Comparison of ENCODE assay signal across 8 cellular contexts in genomic region chr3:18988619-18989229, GRCh38.
DNase-seq lines count a peak whose midpoint lies in the region; ATAC-seq and TF ChIP-seq lines count a peak whose summit lies in the region.

No MANE protein-coding gene starts in this region.

- CTCF ChIA-PET in activated naive CD4-positive, alpha-beta T cell treated with anti-CD3 and anti-CD28 coated beads for 36 hours (lab: Charles Lee) = interaction anchor here (0.5 to 2.4 kb wide), 33 partner anchors 11 to 1147 kb away, joined by 3 to 29 read pairs (median 4); no protein-coding TSS in a partner anchor

- H3K4me1 Mint-ChIP-seq in activated naive CD4-positive, alpha-beta T cell treated with anti-CD3 and anti-CD28 coated beads for 36 hours (ENCODE audit: low read depth) = peaks cover 20% of the 10 kb centered on the region

- H3K36me3 Mint-ChIP-seq in activated naive CD4-positive, alpha-beta T cell treated with anti-CD3 and anti-CD28 coated beads for 36 hours (ENCODE audit: low read depth) = no peaks in the 10 kb centered on the region

- no peak for DNase-seq in activated naive CD4-positive, alpha-beta T cell treated with anti-CD3 and anti-CD28 coated beads for 36 hours
- no peak for DNase-seq in activated naive CD4-positive, alpha-beta T cell (lab: John Stamatoyannopoulos, UW)
- DNase-seq in NCI-H1694 treated with DMSO at 0.1 percent for 48 hours (lab: John Stamatoyannopoulos, UW) (peak; percentile 36), WERI-Rb-1 (no peak), iPS DF 19.7 (ENCODE audit: low read depth, low spot score) (peak; percentile 12), tibial artery (no peak), NCI-H187 treated with DMSO at 0.1 percent for 48 hours (lab: John Stamatoyannopoulos, UW) (no peak)

- peak; percentile 55 for TF ChIP-seq CTCF in WERI-Rb-1 (IDR thresholded peaks at IDR 0.05; ENCODE audit: low read depth, low read length)
- peak; percentile 40 to 46 for TF ChIP-seq CTCF in tibial artery (IDR thresholded peaks at IDR 0.05)

- no peaks in the 10 kb centered on the region for H3K9me3 Mint-ChIP-seq in activated naive CD4-positive, alpha-beta T cell treated with anti-CD3 and anti-CD28 coated beads for 36 hours

- peak overlapping the region; percentile 71 for H3K27ac Mint-ChIP-seq in activated naive CD4-positive, alpha-beta T cell treated with anti-CD3 and anti-CD28 coated beads for 36 hours

- no peaks in the 10 kb centered on the region for H3K36me3 ChIP-seq in WERI-Rb-1
- no peaks in the 10 kb centered on the region for H3K36me3 ChIP-seq in tibial artery

- peaks cover 15% of the 10 kb centered on the region for H3K27me3 Mint-ChIP-seq in activated naive CD4-positive, alpha-beta T cell treated with anti-CD3 and anti-CD28 coated beads for 36 hours (ENCODE audit: low read depth)

- H3K27me3 ChIP-seq in WERI-Rb-1 (ENCODE audit: insufficient read depth, low read depth, severe bottlenecking) = no peaks in the 10 kb centered on the region
- no peaks in the 10 kb centered on the region for H3K27me3 ChIP-seq in tibial artery

- H3K4me3 ChIP-seq in WERI-Rb-1 (ENCODE audit: low read depth, low read length) (no peak overlapping the region), tibial artery (no peak overlapping the region)

- intact Hi-C loops in activated naive CD4-positive, alpha-beta T cell treated with anti-CD3 and anti-CD28 coated beads for 36 hours (cut with micrococcal nuclease) = loop anchor here (1.0 to 10.0 kb wide), 15 partner anchors 42 to 1730 kb away; no protein-coding TSS in a partner anchor
- intact Hi-C loops in tibial artery (cut with DNase I; ENCODE audit: low total_unique reads) = no loop called here

- H3K9me3 ChIP-seq in WERI-Rb-1 (ENCODE audit: severe bottlenecking) (no peaks in the 10 kb centered on the region), tibial artery (no peaks in the 10 kb centered on the region)

- no peaks in the 10 kb centered on the region for H3K4me1 ChIP-seq in tibial artery

- ATAC-seq in HG02973 (IDR thresholded peaks at IDR 0.05; ENCODE audit: unreplicated experiment) = no peak

- H3K27ac ChIP-seq in WERI-Rb-1 (no peak overlapping the region), tibial artery (no peak overlapping the region)

- peak overlapping the region; percentile 74 for H3K4me3 Mint-ChIP-seq in activated naive CD4-positive, alpha-beta T cell treated with anti-CD3 and anti-CD28 coated beads for 36 hours

Comparison
In these comparisons a context has a peak if more than half of its experiments do, and no peak if none do; other contexts are left out.
1. DNase-seq: peak in NCI-H1694 treated with DMSO at 0.1 percent for 48 hours (single experiment) and iPS DF 19.7 (single experiment); none in activated naive CD4-positive, alpha-beta T cell treated with anti-CD3 and anti-CD28 coated beads for 36 hours (single experiment), activated naive CD4-positive, alpha-beta T cell (0 of 4), WERI-Rb-1 (single experiment), tibial artery (0 of 2) and NCI-H187 treated with DMSO at 0.1 percent for 48 hours (single experiment).